In genomic region chr4:74166823-74167222, GRCh38 we compare ENCODE assay signal across 25 cellular contexts.
"Had no signal": no experiment of that assay in that cellular context is flagged by ENCODE, and none has a peak within 500 bp of the region (broad histone marks: within the 10 kb centered on the region; RNA-seq: fewer than 3 reads in every experiment).

No MANE protein-coding gene starts in this region.

- H3K4me3 ChIP-seq: colonic mucosa, mucosa of descending colon, pancreas, tibial artery had no signal

- ATAC-seq: activated CD4-positive, CD25-positive, alpha-beta regulatory T cell treated with anti-CD3 and anti-CD28 coated beads, Interleukin-2, amount 50 U/mL, for 24 hours; activated CD8-positive, alpha-beta T cell treated with anti-CD3 and anti-CD28 coated beads, Interleukin-2, amount 10 ng/mL, durations not matched to agents 7 days and 5 days; left lobe of liver; mucosa of descending colon; pancreas had no signal

- H3K36me3 ChIP-seq: colonic mucosa, pancreas, tibial artery had no signal

- DNase-seq: activated CD4-positive, alpha-beta T cell treated with anti-CD3 and anti-CD28 coated beads, Interleukin-2, amount 10 ng/mL, durations not matched to agents 7 days and 5 days; activated CD8-positive, alpha-beta T cell treated with anti-CD3 and anti-CD28 coated beads, Interleukin-2, amount 10 ng/mL, durations not matched to agents 7 days and 5 days; activated naive CD4-positive, alpha-beta T cell treated with Interleukin-2 at 50 U/mL for 16 hours; activated T-cell treated with anti-CD3 and anti-CD28 coated beads, Interleukin-2, amount 50 U/mL, for 24 hours; colonic mucosa; endodermal cell; foreskin keratinocyte; hypothalamus; islet precursor cell; mucosa of descending colon; stimulated activated CD4-positive, alpha-beta T cell treated with anti-CD3 and anti-CD28 coated beads, Interleukin-12 subunit alpha, Interleukin-12 subunit beta, amount 100 ng/mL, for 4 hours; stimulated activated CD4-positive, alpha-beta T cell treated with anti-CD3 and anti-CD28 coated beads, Interleukin-1b, Interleukin-23, amount 100 ng/mL, for 48 hours; stimulated activated CD8-positive, alpha-beta memory T cell treated with anti-CD3 and anti-CD28 coated beads, Interleukin-4, amount 100 ng/mL, for 48 hours; stimulated activated naive CD4-positive, alpha-beta T cell; substantia nigra; T1000; tibial artery had no signal

- H3K9me3 ChIP-seq: colonic mucosa, mucosa of descending colon, pancreas, tibial artery had no signal

- H3K9me3 Mint-ChIP-seq: activated CD4-positive, alpha-beta T cell treated with anti-CD3 and anti-CD28 coated beads, Interleukin-2, amount 10 ng/mL, durations not matched to agents 7 days and 5 days; activated T-cell treated with anti-CD3 and anti-CD28 coated beads, Interleukin-2, amount 50 U/mL, for 24 hours; activated T-helper 2 cell treated with anti-CD3 and anti-CD28 coated beads, Interferon-gamma antibody, Interleukin-2, Interleukin-4, amounts not matched to agents 10 μg/mL and 5 μg/mL and 100 μg/mL, durations not matched to agents 14 hours and 24 hours and 36 hours; central memory CD8-positive, alpha-beta T cell; endodermal cell; naive B cell had no signal

- H3K4me1 ChIP-seq: foreskin keratinocyte, pancreas, tibial artery had no signal

- H3K27ac Mint-ChIP-seq: activated CD4-positive, alpha-beta T cell treated with anti-CD3 and anti-CD28 coated beads, Interleukin-2, amount 10 ng/mL, durations not matched to agents 7 days and 5 days; activated CD8-positive, alpha-beta T cell treated with anti-CD3 and anti-CD28 coated beads, Interleukin-2, amount 10 ng/mL, durations not matched to agents 7 days and 5 days; activated T-cell treated with anti-CD3 and anti-CD28 coated beads, Interleukin-2, amount 50 U/mL, for 24 hours; activated T-helper 2 cell treated with anti-CD3 and anti-CD28 coated beads, Interferon-gamma antibody, Interleukin-2, Interleukin-4, amounts not matched to agents 10 μg/mL and 5 μg/mL and 100 μg/mL, durations not matched to agents 14 hours and 24 hours and 36 hours; brain; endodermal cell had no signal

- H3K27me3 Mint-ChIP-seq: activated CD4-positive, alpha-beta T cell treated with anti-CD3 and anti-CD28 coated beads, Interleukin-2, amount 10 ng/mL, durations not matched to agents 7 days and 5 days; activated T-cell treated with anti-CD3 and anti-CD28 coated beads, Interleukin-2, amount 50 U/mL, for 24 hours; brain; central memory CD8-positive, alpha-beta T cell; naive B cell had no signal

- H3K4me1 Mint-ChIP-seq: endodermal cell had no signal

- H3K4me3 Mint-ChIP-seq: activated CD4-positive, alpha-beta T cell treated with anti-CD3 and anti-CD28 coated beads, Interleukin-2, amount 10 ng/mL, durations not matched to agents 7 days and 5 days; activated CD8-positive, alpha-beta T cell treated with anti-CD3 and anti-CD28 coated beads, Interleukin-2, amount 10 ng/mL, durations not matched to agents 7 days and 5 days; activated T-cell treated with anti-CD3 and anti-CD28 coated beads, Interleukin-2, amount 50 U/mL, for 24 hours; brain; central memory CD8-positive, alpha-beta T cell; endodermal cell; naive B cell had no signal

- H3K27me3 ChIP-seq: colonic mucosa, foreskin keratinocyte, pancreas, tibial artery had no signal

- H3K27ac ChIP-seq: colonic mucosa, epithelial cell of prostate, foreskin keratinocyte, pancreas, tibial artery had no signal
